In genomic region chr6:1608976-1609661, GRCh38 we compare ENCODE assay signal across 8 cellular contexts. TPM values are rescaled to one million over a fixed set of nuclear protein-coding genes. Genes with fewer than 3 reads are reported as not detected.
DNase-seq lines count a peak whose midpoint lies in the region; ATAC-seq and TF ChIP-seq lines count a peak whose summit lies in the region.

No MANE protein-coding gene starts in this region.

- peaks cover 24% of the 10 kb centered on the region for H3K9me3 Mint-ChIP-seq in glutamatergic neuron (ENCODE audit: unreplicated experiment)

- TF ChIP-seq CTCF in AG09309 (IDR thresholded peaks at IDR 0.05; ENCODE audit: control insufficient read depth, insufficient read depth, low read depth, low read length, missing control alignments) (no peak), glutamatergic neuron (IDR thresholded peaks at IDR 0.05; ENCODE audit: partially characterized antibody, unreplicated experiment) (no peak)

- H3K4me3 Mint-ChIP-seq in glutamatergic neuron (ENCODE audit: unreplicated experiment): peak overlapping the region; percentile 88

- peaks cover 27% of the 10 kb centered on the region for H3K27me3 Mint-ChIP-seq in glutamatergic neuron (ENCODE audit: unreplicated experiment)

- H3K36me3 Mint-ChIP-seq in glutamatergic neuron (ENCODE audit: unreplicated experiment): no peaks in the 10 kb centered on the region

- peaks cover 30% of the 10 kb centered on the region for H3K4me1 Mint-ChIP-seq in glutamatergic neuron (ENCODE audit: low read depth, unreplicated experiment)

- peak overlapping the region; percentile 56 for H3K4me3 ChIP-seq in AG09309 (ENCODE audit: control insufficient read depth, low read depth, low read length)
- H3K4me3 ChIP-seq in skeletal muscle cell (ENCODE audit: low read depth, low read length): peak overlapping the region; percentile 46

- DNase-seq in AG09309 (ENCODE audit: low read depth) (no peak), UCSD-AML1 (lab: John Stamatoyannopoulos, UW; ENCODE audit: unreplicated experiment) (peak; percentile 50), glutamatergic neuron (peak; percentile 54), skeletal muscle cell (ENCODE audit: low read depth) (no peak), ecto neural progenitor cell (ENCODE audit: low spot score) (no peak), KG1 (lab: John Stamatoyannopoulos, UW) (no peak)

- ATAC-seq in GM21529 (IDR thresholded peaks at IDR 0.05; ENCODE audit: unreplicated experiment): peak; percentile 6
- ATAC-seq in GM18873 (IDR thresholded peaks at IDR 0.05; ENCODE audit: low FRiP score, unreplicated experiment): no peak

- H3K27ac Mint-ChIP-seq in glutamatergic neuron (ENCODE audit: unreplicated experiment): no peak overlapping the region

RNA-seq across cellular contexts. Expression of gene FOXC1, which starts 0.6 kb away (rescaled TPM):
- 3.3 TPM for total RNA-seq in glutamatergic neuron (ENCODE audit: unreplicated experiment)

Comparison
In these comparisons a context has a peak if more than half of its experiments do, and no peak if none do; other contexts are left out.
1. DNase-seq: peak in UCSD-AML1 (single experiment) and glutamatergic neuron (single experiment); none in AG09309 (single experiment), skeletal muscle cell (single experiment), ecto neural progenitor cell (single experiment) and KG1 (single experiment).